Comparison of ENCODE assay signal across 8 cellular contexts in the genomic region with DNA sequence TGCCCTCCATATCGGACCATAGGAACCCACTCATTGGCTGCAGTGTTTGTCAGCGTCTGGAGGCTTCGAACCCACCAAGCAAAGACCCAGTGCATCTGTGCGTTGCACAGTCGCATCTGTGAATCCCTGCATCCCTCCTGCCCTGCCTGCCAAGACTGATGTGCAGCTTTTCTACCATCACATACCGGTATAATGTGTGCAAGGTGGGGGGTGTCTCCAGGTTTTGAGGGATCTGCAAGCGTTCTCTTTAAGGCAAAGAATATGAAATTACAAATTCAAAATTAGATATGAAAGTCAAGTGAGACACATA. TPM values are rescaled to one million over a fixed set of nuclear protein-coding genes. Genes with fewer than 3 reads are reported as not detected.
DNase-seq lines count a peak whose midpoint lies in the region; ATAC-seq and TF ChIP-seq lines count a peak whose summit lies in the region.

No MANE protein-coding gene starts in this region.

- H3K27ac ChIP-seq in left ventricle myocardium inferior (replicated peaks) (peak overlapping the region; percentile 55), mucosa of rectum (ENCODE audit: low read depth in 2 of 2, low read length in 2 of 2) (no peak overlapping the region), vagina (peak overlapping the region; percentile 74)

- TF ChIP-seq CTCF in left ventricle myocardium inferior (IDR thresholded peaks at IDR 0.05; ENCODE audit: borderline replicate concordance) (no peak), cardiac fibroblast (IDR thresholded peaks at IDR 0.05; ENCODE audit: low read depth, low read length) (no peak), vagina (IDR thresholded peaks at IDR 0.05) (no peak)

- DNase-seq in left ventricle myocardium inferior (no peak), left ventricle myocardium superior (no peak), cardiac fibroblast (ENCODE audit: low read depth in 2 of 2) (no peak), vagina (ENCODE audit: extremely low spot score in 2 of 2) (no peak), OCI-M2 (lab: John Stamatoyannopoulos, UW; ENCODE audit: unreplicated experiment) (no peak)
- DNase-seq in stimulated activated CD4-positive, alpha-beta T cell treated with anti-CD3 and anti-CD28 coated beads, Interleukin-15, amount 100 ng/mL, for 24 hours, result no peak

- TF ChIP-seq POLR2A in vagina (IDR thresholded peaks at IDR 0.05), result no peak

- ATAC-seq in left ventricle myocardium superior, result no peak
- ATAC-seq in HG02642 (IDR thresholded peaks at IDR 0.05; ENCODE audit: poor library complexity, unreplicated experiment), result no peak

- intact Hi-C loops in left ventricle myocardium inferior (cut with micrococcal nuclease), result loop anchor here (10.0 kb wide), 1 partner anchor 85 kb away; no protein-coding TSS in a partner anchor
- intact Hi-C loops in left ventricle myocardium superior (cut with micrococcal nuclease), result no loop called here
- intact Hi-C loops in vagina (cut with DNase I), result no loop called here

- H3K4me3 ChIP-seq in left ventricle myocardium inferior (peak overlapping the region; percentile 85), cardiac fibroblast (replicated peaks in 1 of 2; ENCODE audit: low read depth in 2 of 2, low read length in 2 of 2) (peak overlapping the region; percentile 61 to 63), mucosa of rectum (ENCODE audit: low read length in 2 of 2) (peak overlapping the region; percentile 55 to 73), vagina (peak overlapping the region; percentile 74 to 86)

- H3K36me3 ChIP-seq in left ventricle myocardium inferior (no peaks in the 10 kb centered on the region), mucosa of rectum (ENCODE audit: control insufficient read depth in 2 of 2, insufficient read depth in 2 of 2, low read length in 2 of 2) (no peaks in the 10 kb centered on the region), vagina (no peaks in the 10 kb centered on the region)

- H3K27me3 ChIP-seq in left ventricle myocardium inferior (ENCODE audit: low read depth) (no peaks in the 10 kb centered on the region), mucosa of rectum (ENCODE audit: control insufficient read depth in 2 of 2, insufficient read depth in 2 of 2, low read length in 2 of 2) (peaks cover 3 to 4% of the 10 kb centered on the region in 2 donors), vagina (no peaks in the 10 kb centered on the region)

- H3K9me3 ChIP-seq in left ventricle myocardium inferior (replicated peaks) (no peaks in the 10 kb centered on the region), mucosa of rectum (ENCODE audit: control insufficient read depth in 2 of 2, low read length in 2 of 2) (no peaks in the 10 kb centered on the region), vagina (no peaks in the 10 kb centered on the region)

- H3K9ac ChIP-seq in mucosa of rectum (ENCODE audit: low read depth in 1 of 2, low read length in 2 of 2), result peak overlapping the region in 1 of 2 donors; percentile 50

- H3K4me1 ChIP-seq in left ventricle myocardium inferior (peaks cover 24% of the 10 kb centered on the region), mucosa of rectum (ENCODE audit: control insufficient read depth in 2 of 2, insufficient read depth in 2 of 2, low read length in 2 of 2) (peaks cover 4 to 9% of the 10 kb centered on the region in 2 donors), vagina (peaks cover 22% of the 10 kb centered on the region)

RNA-seq across cellular contexts. Expression of a gene that starts 0.3 kb away (rescaled TPM):
- total RNA-seq in left ventricle myocardium inferior (not detected), left ventricle myocardium superior (0.59 TPM), vagina (not detected)

RNA-seq across cellular contexts. Expression of a gene that starts 18.4 kb away (rescaled TPM):
- total RNA-seq in left ventricle myocardium inferior, result 349 TPM
- total RNA-seq in left ventricle myocardium superior, result 405 TPM
- total RNA-seq in vagina, result 26.8 TPM

Comparison
In these comparisons a context has a peak if more than half of its experiments do, and no peak if none do; other contexts are left out.
1. H3K27ac ChIP-seq: peak in left ventricle myocardium inferior (single experiment) and vagina (single experiment); none in mucosa of rectum (0 of 2).
2. RNA of a gene that starts 18.4 kb away (total RNA-seq): 405 TPM in left ventricle myocardium superior (single experiment) and 349 TPM in left ventricle myocardium inferior (single experiment); 26.8 TPM in vagina (single experiment); every median in the first group is over 10 times any median in the second.
3. Peak in every context shown above with its lines, with median percentiles within 50 percentile points of each other: H3K4me3 ChIP-seq.